In the genomic region with DNA sequence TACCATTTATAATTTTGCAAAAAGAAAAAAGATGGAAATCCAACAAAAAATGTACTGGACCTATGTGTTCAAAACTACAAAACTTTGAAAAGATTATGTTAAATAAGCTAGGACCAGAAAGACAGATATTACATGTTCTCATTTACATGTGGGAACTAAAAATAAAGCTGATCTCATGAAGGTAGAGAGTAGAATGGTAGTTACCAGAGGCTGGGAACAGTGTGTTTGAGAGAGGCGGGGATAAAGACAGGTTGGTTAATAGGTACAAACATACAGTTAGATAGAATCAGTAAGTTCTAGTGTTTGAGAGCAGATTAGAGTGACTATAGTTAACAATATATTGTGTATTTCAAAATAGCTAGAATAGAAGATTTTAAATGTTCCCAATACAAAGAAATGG, we compare ENCODE assay signal across 28 cellular contexts.
"Had no signal": no experiment of that assay in that cellular context is flagged by ENCODE, and none has a peak within 500 bp of the region (broad histone marks: within the 10 kb centered on the region; RNA-seq: fewer than 3 reads in every experiment).

No MANE protein-coding gene starts in this region.

- H3K9me3 Mint-ChIP-seq: activated CD4-positive, alpha-beta memory T cell treated with anti-CD3 and anti-CD28 coated beads for 36 hours; activated CD4-positive, alpha-beta T cell treated with anti-CD3 and anti-CD28 coated beads, Interleukin-2, amount 10 ng/mL, durations not matched to agents 24 days and 14 days; activated naive CD4-positive, alpha-beta T cell treated with anti-CD3 and anti-CD28 coated beads, Interleukin-2, amount 10 ng/mL, durations not matched to agents 7 days and 5 days; activated T-helper 1 cell treated with anti-CD3 and anti-CD28 coated beads, Interleukin-12 subunit alpha, Interleukin-12 subunit beta, Interleukin-2, Interleukin-4 antibody, amounts not matched to agents 30 ng/mL and 10 ng/mL and 1 ng/mL, durations not matched to agents 14 hours and 24 hours and 36 hours; activated T-helper 2 cell treated with anti-CD3 and anti-CD28 coated beads, Interferon-gamma antibody, Interleukin-2, Interleukin-4, amounts not matched to agents 10 μg/mL and 5 μg/mL and 100 μg/mL, durations not matched to agents 14 hours and 24 hours and 36 hours; central memory CD8-positive, alpha-beta T cell; dendritic cell treated with granulocyte-macrophage colony-stimulating factor and Interleukin-4, amounts not matched to agents 40 ng/mL and 50 ng/mL, for 4 days; endodermal cell had no signal

- ATAC-seq: activated CD4-positive, alpha-beta T cell treated with anti-CD3 and anti-CD28 coated beads for 36 hours; activated CD8-positive, alpha-beta memory T cell treated with anti-CD3 and anti-CD28 coated beads, Interleukin-2, amount 10 ng/mL, durations not matched to agents 7 days and 5 days; activated CD8-positive, alpha-beta T cell treated with anti-CD3 and anti-CD28 coated beads, Interleukin-2, amount 10 ng/mL, durations not matched to agents 7 days and 5 days; esophagus mucosa had no signal

- FAIRE-seq: bronchial epithelial cell had no signal

- H3K4me3 Mint-ChIP-seq: activated CD4-positive, alpha-beta memory T cell treated with anti-CD3 and anti-CD28 coated beads for 36 hours; activated CD4-positive, alpha-beta T cell treated with anti-CD3 and anti-CD28 coated beads for 36 hours; activated CD4-positive, alpha-beta T cell treated with anti-CD3 and anti-CD28 coated beads, Interleukin-2, amount 10 ng/mL, durations not matched to agents 24 days and 14 days; activated CD8-positive, alpha-beta memory T cell treated with anti-CD3 and anti-CD28 coated beads, Interleukin-2, amount 10 ng/mL, durations not matched to agents 7 days and 5 days; activated CD8-positive, alpha-beta T cell treated with anti-CD3 and anti-CD28 coated beads, Interleukin-2, amount 10 ng/mL, durations not matched to agents 7 days and 5 days; activated naive CD4-positive, alpha-beta T cell treated with anti-CD3 and anti-CD28 coated beads, Interleukin-2, amount 10 ng/mL, durations not matched to agents 7 days and 5 days; activated naive CD8-positive, alpha-beta T cell; activated T-helper 1 cell treated with anti-CD3 and anti-CD28 coated beads, Interleukin-12 subunit alpha, Interleukin-12 subunit beta, Interleukin-2, Interleukin-4 antibody, amounts not matched to agents 30 ng/mL and 10 ng/mL and 1 ng/mL, durations not matched to agents 14 hours and 24 hours and 36 hours; central memory CD8-positive, alpha-beta T cell; dendritic cell treated with granulocyte-macrophage colony-stimulating factor and Interleukin-4, amounts not matched to agents 40 ng/mL and 50 ng/mL, for 4 days; endodermal cell had no signal

- H3K27ac ChIP-seq: brain microvascular endothelial cell, coronary artery, dorsolateral prefrontal cortex had no signal

- DNase-seq: activated CD4-positive, alpha-beta memory T cell treated with anti-CD3 and anti-CD28 coated beads for 36 hours; activated CD4-positive, alpha-beta T cell treated with anti-CD3 and anti-CD28 coated beads for 36 hours; activated CD4-positive, alpha-beta T cell treated with anti-CD3 and anti-CD28 coated beads, Interleukin-2, amount 10 ng/mL, durations not matched to agents 24 days and 14 days; activated CD4-positive, CD25-positive, alpha-beta regulatory T cell; activated CD4-positive, CD25-positive, alpha-beta regulatory T cell treated with anti-CD3 and anti-CD28 coated beads, Interleukin-2, amount 50 U/mL, for 72 hours; activated CD8-positive, alpha-beta memory T cell treated with anti-CD3 and anti-CD28 coated beads, Interleukin-2, amount 10 ng/mL, durations not matched to agents 7 days and 5 days; activated CD8-positive, alpha-beta memory T cell treated with anti-CD3 and anti-CD28 coated beads, Interleukin-2, amount 50 U/mL, for 4 hours; activated CD8-positive, alpha-beta T cell treated with anti-CD3 and anti-CD28 coated beads, Interleukin-2, amount 10 ng/mL, durations not matched to agents 7 days and 5 days; activated effector memory CD4-positive, alpha-beta T cell treated with anti-CD3 and anti-CD28 coated beads, Interleukin-2, amount 50 U/mL, for 16 hours; activated naive CD4-positive, alpha-beta T cell treated with anti-CD3 and anti-CD28 coated beads, Interleukin-2, amount 10 ng/mL, durations not matched to agents 7 days and 5 days; activated T-cell treated with anti-CD3 and anti-CD28 coated beads, Interleukin-2, amount 50 U/mL, for 1 hour; activated T-cell treated with anti-CD3 and anti-CD28 coated beads, Interleukin-2, amount 50 U/mL, for 48 hours; amniotic stem cell; anterior cingulate cortex; brain microvascular endothelial cell; dorsolateral prefrontal cortex; effector memory CD4-positive, alpha-beta T cell; endodermal cell; foreskin fibroblast; T-helper 2 cell had no signal

- H3K27me3 ChIP-seq: brain microvascular endothelial cell, dorsolateral prefrontal cortex had no signal

- H3K4me3 ChIP-seq: coronary artery, dorsolateral prefrontal cortex had no signal

- H3K4me1 Mint-ChIP-seq: activated CD4-positive, alpha-beta T cell treated with anti-CD3 and anti-CD28 coated beads for 36 hours; activated CD4-positive, alpha-beta T cell treated with anti-CD3 and anti-CD28 coated beads, Interleukin-2, amount 10 ng/mL, durations not matched to agents 24 days and 14 days; activated CD8-positive, alpha-beta memory T cell treated with anti-CD3 and anti-CD28 coated beads, Interleukin-2, amount 10 ng/mL, durations not matched to agents 7 days and 5 days; activated naive CD4-positive, alpha-beta T cell treated with anti-CD3 and anti-CD28 coated beads, Interleukin-2, amount 10 ng/mL, durations not matched to agents 7 days and 5 days had no signal

- H3K27ac Mint-ChIP-seq: activated CD4-positive, alpha-beta memory T cell treated with anti-CD3 and anti-CD28 coated beads for 36 hours; activated CD4-positive, alpha-beta T cell treated with anti-CD3 and anti-CD28 coated beads for 36 hours; activated CD4-positive, alpha-beta T cell treated with anti-CD3 and anti-CD28 coated beads, Interleukin-2, amount 10 ng/mL, durations not matched to agents 24 days and 14 days; activated CD8-positive, alpha-beta memory T cell treated with anti-CD3 and anti-CD28 coated beads, Interleukin-2, amount 10 ng/mL, durations not matched to agents 7 days and 5 days; activated CD8-positive, alpha-beta T cell treated with anti-CD3 and anti-CD28 coated beads, Interleukin-2, amount 10 ng/mL, durations not matched to agents 7 days and 5 days; activated naive CD4-positive, alpha-beta T cell treated with anti-CD3 and anti-CD28 coated beads, Interleukin-2, amount 10 ng/mL, durations not matched to agents 7 days and 5 days; activated naive CD8-positive, alpha-beta T cell; activated T-helper 1 cell treated with anti-CD3 and anti-CD28 coated beads, Interleukin-12 subunit alpha, Interleukin-12 subunit beta, Interleukin-2, Interleukin-4 antibody, amounts not matched to agents 30 ng/mL and 10 ng/mL and 1 ng/mL, durations not matched to agents 14 hours and 24 hours and 36 hours; activated T-helper 2 cell treated with anti-CD3 and anti-CD28 coated beads, Interferon-gamma antibody, Interleukin-2, Interleukin-4, amounts not matched to agents 10 μg/mL and 5 μg/mL and 100 μg/mL, durations not matched to agents 14 hours and 24 hours and 36 hours; dendritic cell treated with granulocyte-macrophage colony-stimulating factor and Interleukin-4, amounts not matched to agents 40 ng/mL and 50 ng/mL, for 4 days; endodermal cell had no signal
